19 cellular contexts compared by ENCODE assay signal in genomic region chrX:146614693-146615524, GRCh38.
DNase-seq lines count a peak whose midpoint lies in the region; ATAC-seq and TF ChIP-seq lines count a peak whose summit lies in the region.
"Had no signal": no experiment of that assay in that cellular context is flagged by ENCODE, and none has a peak within 500 bp of the region (broad histone marks: within the 10 kb centered on the region; RNA-seq: fewer than 3 reads in every experiment).

No MANE protein-coding gene starts in this region.

- H3K79me2 ChIP-seq in PC-9 (ENCODE audit: low read depth): no peaks in the 10 kb centered on the region

- H3K4me1 Mint-ChIP-seq in nephron: peaks cover 17% of the 10 kb centered on the region
- H3K4me1 Mint-ChIP-seq in activated CD8-positive, alpha-beta memory T cell treated with anti-CD3 and anti-CD28 coated beads, Interleukin-2, amount 10 ng/mL, durations not matched to agents 7 days and 5 days: no peaks in the 10 kb centered on the region
- H3K4me1 Mint-ChIP-seq: CD8-positive, alpha-beta memory T cell; T-cell had no signal

- H3K9me3 Mint-ChIP-seq in nephron: peaks cover 11% of the 10 kb centered on the region
- no peaks in the 10 kb centered on the region for H3K9me3 Mint-ChIP-seq in activated CD8-positive, alpha-beta memory T cell treated with anti-CD3 and anti-CD28 coated beads, Interleukin-2, amount 10 ng/mL, durations not matched to agents 7 days and 5 days (ENCODE audit: low read depth)
- H3K9me3 Mint-ChIP-seq: T-cell had no signal

- no peaks in the 10 kb centered on the region for H3K36me3 Mint-ChIP-seq in nephron (ENCODE audit: low read depth)
- H3K36me3 Mint-ChIP-seq in activated CD8-positive, alpha-beta memory T cell treated with anti-CD3 and anti-CD28 coated beads, Interleukin-2, amount 10 ng/mL, durations not matched to agents 7 days and 5 days: no peaks in the 10 kb centered on the region
- H3K36me3 Mint-ChIP-seq: CD8-positive, alpha-beta memory T cell; T-cell had no signal

- POLR2A ChIA-PET in PC-9 (lab: Charles Lee; ENCODE audit: unreplicated experiment): no interaction called here

- DNase-seq in H4 (ENCODE audit: low spot score) (peak; percentile 56), NCI-H1105 (lab: John Stamatoyannopoulos, UW) (peak; percentile 6), PC-9 (no peak), ascending aorta (ENCODE audit: low spot score in 2 of 2) (no peak), NCI-H510A treated with DMSO at 0.1 percent for 48 hours (lab: John Stamatoyannopoulos, UW) (no peak)
- DNase-seq in activated CD8-positive, alpha-beta memory T cell treated with anti-CD3 and anti-CD28 coated beads, Interleukin-2, amount 10 ng/mL, durations not matched to agents 7 days and 5 days: no peak
- no peak for DNase-seq in activated CD8-positive, alpha-beta memory T cell treated with anti-CD3 and anti-CD28 coated beads, Interleukin-2, amount 50 U/mL, for 48 hours
- DNase-seq: CD8-positive, alpha-beta memory T cell; DMS 273 treated with DMSO at 0.1 percent for 48 hours; KG1; MG63; NCI-H1092 treated with DMSO at 0.1 percent for 48 hours; NCI-H2029; NCI-H226; NCI-H69; T-cell had no signal

- H3K9me3 ChIP-seq in PC-9 (ENCODE audit: insufficient read depth, low read depth) (no peaks in the 10 kb centered on the region), ascending aorta (no peaks in the 10 kb centered on the region)
- H3K9me3 ChIP-seq: MG63 had no signal

- H3K4me3 ChIP-seq in PC-9 (no peak overlapping the region), ascending aorta (no peak overlapping the region)
- H3K4me3 ChIP-seq: MG63 had no signal

- no peak for ATAC-seq in activated CD8-positive, alpha-beta memory T cell treated with anti-CD3 and anti-CD28 coated beads, Interleukin-2, amount 10 ng/mL, durations not matched to agents 7 days and 5 days
- ATAC-seq: HCT116, T-cell had no signal

- H3K4me3 Mint-ChIP-seq in nephron: peak overlapping the region; percentile 26 to 62 (median 28)
- no peak overlapping the region for H3K4me3 Mint-ChIP-seq in activated CD8-positive, alpha-beta memory T cell treated with anti-CD3 and anti-CD28 coated beads, Interleukin-2, amount 10 ng/mL, durations not matched to agents 7 days and 5 days
- H3K4me3 Mint-ChIP-seq: CD8-positive, alpha-beta memory T cell; T-cell had no signal

- H3K27me3 Mint-ChIP-seq in nephron (ENCODE audit: low read depth): no peaks in the 10 kb centered on the region
- no peaks in the 10 kb centered on the region for H3K27me3 Mint-ChIP-seq in activated CD8-positive, alpha-beta memory T cell treated with anti-CD3 and anti-CD28 coated beads, Interleukin-2, amount 10 ng/mL, durations not matched to agents 7 days and 5 days
- H3K27me3 Mint-ChIP-seq: CD8-positive, alpha-beta memory T cell had no signal

- intact Hi-C loops in PC-9 (cut with micrococcal nuclease; ENCODE audit: unreplicated experiment): no loop called here
- intact Hi-C loops in ascending aorta (cut with DNase I): no loop called here

- H3K4me1 ChIP-seq in PC-9 (replicated peaks; ENCODE audit: insufficient read depth) (no peaks in the 10 kb centered on the region), ascending aorta (no peaks in the 10 kb centered on the region)

- peak overlapping the region; percentile 8; the same call in 1 of the 2 replicates for H3K4me2 ChIP-seq in PC-9

- H3K27me3 ChIP-seq in PC-9 (ENCODE audit: insufficient read depth, low read depth) (no peaks in the 10 kb centered on the region), ascending aorta (no peaks in the 10 kb centered on the region)
- H3K27me3 ChIP-seq: MG63 had no signal

- H3F3A ChIP-seq in PC-9 (ENCODE audit: insufficient read depth, low read depth): no peaks in the 10 kb centered on the region

- H3K27ac ChIP-seq in PC-9: no peak overlapping the region
- no peak overlapping the region for H3K27ac ChIP-seq in ascending aorta
- H3K27ac ChIP-seq: HL-60 had no signal

- peak overlapping the region; percentile 57 to 91 (median 88) for H3K27ac Mint-ChIP-seq in nephron
- no peak overlapping the region for H3K27ac Mint-ChIP-seq in activated CD8-positive, alpha-beta memory T cell treated with anti-CD3 and anti-CD28 coated beads, Interleukin-2, amount 10 ng/mL, durations not matched to agents 7 days and 5 days
- H3K27ac Mint-ChIP-seq: T-cell had no signal

- H3K9me2 ChIP-seq in PC-9 (ENCODE audit: insufficient read depth): no peaks in the 10 kb centered on the region

- no peak overlapping the region for H2AFZ ChIP-seq in PC-9

- no TSS peak for BruUV-seq in PC-9 (replicated peaks; lab: Mats Ljungman, UMichigan)

- H3K36me3 ChIP-seq in PC-9 (ENCODE audit: low read depth): no peaks in the 10 kb centered on the region
- no peaks in the 10 kb centered on the region for H3K36me3 ChIP-seq in ascending aorta
- H3K36me3 ChIP-seq: MG63 had no signal

- CTCF ChIA-PET in PC-9 (lab: Charles Lee): no interaction called here
- CTCF ChIA-PET in activated CD8-positive, alpha-beta memory T cell treated with anti-CD3 and anti-CD28 coated beads, Interleukin-2, amount 10 ng/mL, durations not matched to agents 7 days and 5 days (lab: Charles Lee): no interaction called here

- TF ChIP-seq CTCF in PC-9 (conservative IDR thresholded peaks at IDR 0.05) (no peak), nephron (IDR thresholded peaks at IDR 0.05; ENCODE audit: unreplicated experiment in 3 of 3) (no peak), ascending aorta (IDR thresholded peaks at IDR 0.05) (no peak)

- no peaks in the 10 kb centered on the region for H4K20me1 ChIP-seq in PC-9 (ENCODE audit: insufficient read depth)

Comparison
In these comparisons a context has a peak if more than half of its experiments do, and no peak if none do; other contexts are left out.
1. DNase-seq: peak in H4 (single experiment) and NCI-H1105 (single experiment); none in PC-9 (0 of 2), activated CD8-positive, alpha-beta memory T cell treated with anti-CD3 and anti-CD28 coated beads, Interleukin-2, amount 10 ng/mL, durations not matched to agents 7 days and 5 days (single experiment), activated CD8-positive, alpha-beta memory T cell treated with anti-CD3 and anti-CD28 coated beads, Interleukin-2, amount 50 U/mL, for 48 hours (single experiment), ascending aorta (0 of 2) and NCI-H510A treated with DMSO at 0.1 percent for 48 hours (single experiment).